In genomic region chr3:12919205-12919604, GRCh38 we compare ENCODE assay signal across 13 cellular contexts.
A peak's percentile ranks its signal among the peaks of the same experiment; 100 is the strongest.
DNase-seq lines count a peak whose midpoint lies in the region; ATAC-seq and TF ChIP-seq lines count a peak whose summit lies in the region.
"Had no signal": no experiment of that assay in that cellular context is flagged by ENCODE, and none has a peak within 500 bp of the region (broad histone marks: within the 10 kb centered on the region; RNA-seq: fewer than 3 reads in every experiment).

No MANE protein-coding gene starts in this region.

- H4K20me1 ChIP-seq in BLaER1: peaks cover 100% of the 10 kb centered on the region

- H3K36me3 ChIP-seq in BLaER1: peaks cover 89% of the 10 kb centered on the region
- H3K36me3 ChIP-seq in NT2/D1 (ENCODE audit: insufficient read depth, insufficient read length, low read length): peaks cover 99% of the 10 kb centered on the region

- H3K27ac Mint-ChIP-seq in stimulated activated effector memory CD8-positive, alpha-beta T cell treated with anti-CD3 and anti-CD28 coated beads, Interleukin-12 subunit alpha, Interleukin-12 subunit beta, amount 100 ng/mL, for 72 hours: peak overlapping the region; percentile 29
- H3K27ac Mint-ChIP-seq in effector memory CD8-positive, alpha-beta T cell: peak overlapping the region in 1 of 2 donors; percentile 17

- H3K4me2 ChIP-seq in BLaER1: peak overlapping the region; percentile 96

- TF ChIP-seq POLR2A in GM19193 (IDR thresholded peaks at IDR 0.05; ENCODE audit: extremely low read depth, insufficient read depth, insufficient read length): peak; percentile 13

- H3K9ac ChIP-seq in BLaER1 (no peak overlapping the region; the same call in 1 of the 2 replicates), NT2/D1 (ENCODE audit: insufficient read length, low read depth) (peak overlapping the region; percentile 17)

- no peak overlapping the region for H3K4me3 Mint-ChIP-seq in stimulated activated effector memory CD8-positive, alpha-beta T cell treated with anti-CD3 and anti-CD28 coated beads, Interleukin-12 subunit alpha, Interleukin-12 subunit beta, amount 100 ng/mL, for 72 hours
- H3K4me3 Mint-ChIP-seq in effector memory CD8-positive, alpha-beta T cell: no peak overlapping the region
- H3K4me3 Mint-ChIP-seq: CD4-positive, alpha-beta memory T cell had no signal

- peaks cover 83% of the 10 kb centered on the region for H3K36me3 Mint-ChIP-seq in stimulated activated effector memory CD8-positive, alpha-beta T cell treated with anti-CD3 and anti-CD28 coated beads, Interleukin-12 subunit alpha, Interleukin-12 subunit beta, amount 100 ng/mL, for 72 hours
- H3K36me3 Mint-ChIP-seq in effector memory CD8-positive, alpha-beta T cell (ENCODE audit: insufficient read depth): peaks cover 56% of the 10 kb centered on the region

- no peak for ATAC-seq in stimulated activated effector memory CD8-positive, alpha-beta T cell treated with anti-CD3 and anti-CD28 coated beads, Interleukin-12 subunit alpha, Interleukin-12 subunit beta, amount 100 ng/mL, for 72 hours
- ATAC-seq in effector memory CD8-positive, alpha-beta T cell (replicated peaks): no peak
- ATAC-seq: GM12878 had no signal

- H3K4me3 ChIP-seq in BLaER1 (no peak overlapping the region), NT2/D1 (ENCODE audit: insufficient read length, low read depth) (no peak overlapping the region)
- H3K4me3 ChIP-seq: GM12878 had no signal

- no peaks in the 10 kb centered on the region for H3K9me3 ChIP-seq in BLaER1
- no peaks in the 10 kb centered on the region for H3K9me3 ChIP-seq in NT2/D1 (ENCODE audit: insufficient read depth, low read length)

- no peaks in the 10 kb centered on the region for H3K9me3 Mint-ChIP-seq in stimulated activated effector memory CD8-positive, alpha-beta T cell treated with anti-CD3 and anti-CD28 coated beads, Interleukin-12 subunit alpha, Interleukin-12 subunit beta, amount 100 ng/mL, for 72 hours
- H3K9me3 Mint-ChIP-seq in effector memory CD8-positive, alpha-beta T cell: no peaks in the 10 kb centered on the region
- H3K9me3 Mint-ChIP-seq: CD4-positive, alpha-beta memory T cell had no signal

- H3K4me1 Mint-ChIP-seq in stimulated activated effector memory CD8-positive, alpha-beta T cell treated with anti-CD3 and anti-CD28 coated beads, Interleukin-12 subunit alpha, Interleukin-12 subunit beta, amount 100 ng/mL, for 72 hours: peaks cover 45% of the 10 kb centered on the region
- H3K4me1 Mint-ChIP-seq in effector memory CD8-positive, alpha-beta T cell (ENCODE audit: low read depth in 2 of 2): peaks cover 31 to 33% of the 10 kb centered on the region in 2 donors

- H3K27me3 ChIP-seq in BLaER1 (no peaks in the 10 kb centered on the region), NT2/D1 (ENCODE audit: insufficient read depth, insufficient read length) (no peaks in the 10 kb centered on the region)

- peaks cover 100% of the 10 kb centered on the region for H3K4me1 ChIP-seq in BLaER1
- H3K4me1 ChIP-seq in NT2/D1 (ENCODE audit: insufficient read depth, insufficient read length): peaks cover 20% of the 10 kb centered on the region

- no peaks in the 10 kb centered on the region for H3K27me3 Mint-ChIP-seq in effector memory CD8-positive, alpha-beta T cell
- H3K27me3 Mint-ChIP-seq: CD4-positive, alpha-beta memory T cell had no signal

- DNase-seq in NT2/D1 (ENCODE audit: low read depth, low spot score) (no peak), NCI-H187 treated with DMSO at 0.1 percent for 48 hours (lab: John Stamatoyannopoulos, UW) (no peak), NCI-H2029 (lab: John Stamatoyannopoulos, UW) (no peak)
- DNase-seq in stimulated activated effector memory CD8-positive, alpha-beta T cell treated with anti-CD3 and anti-CD28 coated beads, Interleukin-12 subunit alpha, Interleukin-12 subunit beta, amount 100 ng/mL, for 72 hours (ENCODE audit: low spot score in 2 of 2): no peak
- DNase-seq in effector memory CD8-positive, alpha-beta T cell: no peak
- DNase-seq: ACHN; CD4-positive, alpha-beta memory T cell; DMS79; HCEC 1CT had no signal

- H3K27ac ChIP-seq in BLaER1: peak overlapping the region; percentile 70; the same call in 1 of the 2 replicates
- H3K27ac ChIP-seq: C4-2B had no signal
